ENCODE assay signal across 34 cellular contexts in genomic region chr6:13832778-13833177, GRCh38. TPM values are rescaled to one million over a fixed set of nuclear protein-coding genes. Genes with fewer than 3 reads are reported as not detected.
A peak's percentile ranks its signal among the peaks of the same experiment; 100 is the strongest.
DNase-seq lines count a peak whose midpoint lies in the region; ATAC-seq, FAIRE-seq and TF ChIP-seq lines count a peak whose summit lies in the region.
"Had no signal": no experiment of that assay in that cellular context is flagged by ENCODE, and none has a peak within 500 bp of the region (broad histone marks: within the 10 kb centered on the region; RNA-seq: fewer than 3 reads in every experiment).

No MANE protein-coding gene starts in this region.

- H2AFZ ChIP-seq in GM12878 (ENCODE audit: control insufficient read depth, low read depth, low read length) (peak overlapping the region; percentile 1), K562 (ENCODE audit: low read depth, low read length) (no peak overlapping the region)

- H3K4me2 ChIP-seq in GM12878 (ENCODE audit: control insufficient read depth, insufficient read depth): no peak overlapping the region
- H3K4me2 ChIP-seq in K562 (ENCODE audit: insufficient read depth, low read length): no peak overlapping the region
- H3K4me2 ChIP-seq: A549; BLaER1; BLaER1 treated with 17β-estradiol and CSF1 and Interleukin-3, amounts not matched to agents 10 nM and 100 nM had no signal

- H3K27ac Mint-ChIP-seq in dendritic cell treated with granulocyte-macrophage colony-stimulating factor and Interleukin-4, amounts not matched to agents 40 ng/mL and 50 ng/mL, for 4 days: peak overlapping the region; percentile 55
- H3K27ac Mint-ChIP-seq: B cell; CD14-positive monocyte; CD4-positive, alpha-beta memory T cell; CD4-positive, alpha-beta T cell; CD4-positive, CD25-positive, alpha-beta regulatory T cell; CD8-positive, alpha-beta memory T cell; CD8-positive, alpha-beta T cell had no signal

- no peak for DNase-seq in GM12878 (ENCODE audit: low read depth, low spot score)
- DNase-seq in K562 (ENCODE audit: extremely low read depth in 1 of 4, low spot score in 3 of 4): no peak
- DNase-seq in iPS-NIHi7 (ENCODE audit: extremely low spot score): no peak
- DNase-seq in stimulated activated CD4-positive, alpha-beta T cell treated with anti-CD3 and anti-CD28 coated beads, Interleukin-4, amount 100 ng/mL, for 24 hours: no peak
- DNase-seq: 8988T; ACHN; AML-193; BE2C; C1 segment of cervical spinal cord; Caco-2; Calu3; CD4-positive, alpha-beta memory T cell; CD4-positive, alpha-beta T cell; CD4-positive, CD25-positive, alpha-beta regulatory T cell; CD8-positive, alpha-beta memory T cell; CD8-positive, alpha-beta T cell; COR-L47; DMS 273 treated with DMSO at 0.1 percent for 48 hours; DMS153; DMS53; DMS79; DMS79 treated with DMSO at 0.1 percent for 48 hours; DND-41; EL had no signal

- SMC1A ChIA-PET in GM12878 (lab: Charles Lee; ENCODE audit: uncharacterized antibody, unreplicated experiment): no interaction called here

- TF ChIP-seq CTCF in GM12878 (IDR thresholded peaks at IDR 0.05 in 2 of 3, conservative IDR thresholded peaks at IDR 0.05 in 1 of 3; ENCODE audit: control insufficient read depth in 2 of 3, extremely low read depth in 1 of 3, insufficient read depth in 1 of 3, low read depth in 3 of 3, low read length in 3 of 3) (no peak), K562 (IDR thresholded peaks at IDR 0.05 in 2 of 3, conservative IDR thresholded peaks at IDR 0.05 in 1 of 3; ENCODE audit: insufficient read depth in 2 of 3, low read depth in 1 of 3, low read length in 3 of 3) (no peak)

- POLR2A ChIA-PET in GM12878 (lab: Charles Lee) (interaction anchor here (1.0 kb wide), 1 partner anchor 18 kb away, joined by 3 read pairs; the partner anchor contains the start of gene MCUR1), K562 (lab: Yijun Ruan, JAX) (interaction anchor here (1.0 to 1.2 kb wide), 2 partner anchors 19 to 23 kb away, joined by 3 to 4 read pairs; no protein-coding TSS in a partner anchor)

- H3K9me3 ChIP-seq in GM12878 (replicated peaks; ENCODE audit: control insufficient read depth, insufficient read depth, low read length) (peaks cover 4% of the 10 kb centered on the region; the same call in 2 of the 3 replicates), K562 (replicated peaks; ENCODE audit: control insufficient read depth, insufficient read depth, low read depth, low read length) (no peaks in the 10 kb centered on the region)
- H3K9me3 ChIP-seq: A549, BE2C had no signal

- TF ChIP-seq EP300 in GM12878 (IDR thresholded peaks at IDR 0.05; ENCODE audit: borderline replicate concordance in 1 of 2, control insufficient read depth in 1 of 2, low read depth in 2 of 2, low read length in 2 of 2) (no peak), K562 (IDR thresholded peaks at IDR 0.05; ENCODE audit: low read length) (no peak)

- peaks cover 22% of the 10 kb centered on the region for H3K9me3 Mint-ChIP-seq in dendritic cell treated with granulocyte-macrophage colony-stimulating factor and Interleukin-4, amounts not matched to agents 40 ng/mL and 50 ng/mL, for 4 days
- H3K9me3 Mint-ChIP-seq: CD4-positive, alpha-beta T cell had no signal

- peaks cover 59% of the 10 kb centered on the region for H3K4me1 Mint-ChIP-seq in dendritic cell treated with granulocyte-macrophage colony-stimulating factor and Interleukin-4, amounts not matched to agents 40 ng/mL and 50 ng/mL, for 4 days (ENCODE audit: low read depth)
- H3K4me1 Mint-ChIP-seq: CD8-positive, alpha-beta memory T cell had no signal

- H3K4me3 Mint-ChIP-seq in dendritic cell treated with granulocyte-macrophage colony-stimulating factor and Interleukin-4, amounts not matched to agents 40 ng/mL and 50 ng/mL, for 4 days: no peak overlapping the region
- H3K4me3 Mint-ChIP-seq: B cell; CD14-positive monocyte; CD4-positive, alpha-beta memory T cell; CD4-positive, alpha-beta T cell; CD8-positive, alpha-beta memory T cell; CD8-positive, alpha-beta T cell had no signal

- CTCF ChIA-PET in GM12878 (lab: Yijun Ruan, JAX): no interaction called here
- CTCF ChIA-PET in K562 (lab: Yijun Ruan, JAX; ENCODE audit: low intra/inter-chr PET ratio): no interaction called here

- H3K9me1 ChIP-seq in K562 (ENCODE audit: control insufficient read depth, insufficient read depth, low read length): no peaks in the 10 kb centered on the region

- no peak for TF ChIP-seq RAD21 in GM12878 (IDR thresholded peaks at IDR 0.05; ENCODE audit: insufficient read depth, low read depth, low read length)
- TF ChIP-seq RAD21 in K562 (CRISPR knock-in tag; conservative IDR thresholded peaks at IDR 0.05 in 1 of 2, IDR thresholded peaks at IDR 0.05 in 1 of 2): no peak

- H4K20me1 ChIP-seq in GM12878 (ENCODE audit: control insufficient read depth, insufficient read depth): no peaks in the 10 kb centered on the region
- H4K20me1 ChIP-seq in K562 (replicated peaks; ENCODE audit: control insufficient read depth, insufficient read depth, low read length): no peaks in the 10 kb centered on the region
- H4K20me1 ChIP-seq: BLaER1; BLaER1 treated with 17β-estradiol and CSF1 and Interleukin-3, amounts not matched to agents 10 nM and 100 nM had no signal

- peaks cover 1% of the 10 kb centered on the region for H3K27me3 Mint-ChIP-seq in dendritic cell treated with granulocyte-macrophage colony-stimulating factor and Interleukin-4, amounts not matched to agents 40 ng/mL and 50 ng/mL, for 4 days

- H3K27ac ChIP-seq in GM12878 (ENCODE audit: control insufficient read depth, insufficient read depth): no peak overlapping the region
- H3K27ac ChIP-seq in K562 (ENCODE audit: extremely low read depth, low read depth, low read length): no peak overlapping the region
- H3K27ac ChIP-seq: 22Rv1; A549; BLaER1; BLaER1 treated with 17β-estradiol and CSF1 and Interleukin-3, amounts not matched to agents 10 nM and 100 nM; C4-2B had no signal

- intact Hi-C loops in GM12878 (cut with micrococcal nuclease; ENCODE audit: unreplicated experiment): no loop called here
- intact Hi-C loops in K562 (cut with micrococcal nuclease): no loop called here
- intact Hi-C loops in dendritic cell treated with granulocyte-macrophage colony-stimulating factor and Interleukin-4, amounts not matched to agents 40 ng/mL and 50 ng/mL, for 4 days (cut with micrococcal nuclease): no loop called here

- RAD21 ChIA-PET in GM12878 (lab: Charles Lee; ENCODE audit: unreplicated experiment): interaction anchor here (1.5 kb wide), 1 partner anchor 18 kb away, joined by 4 read pairs; the partner anchor contains the start of gene MCUR1

- BruUV-seq in GM12878 (replicated peaks; lab: Mats Ljungman, UMichigan) (no TSS peak), K562 (replicated peaks; lab: Mats Ljungman, UMichigan) (no TSS peak)

- WGBS in GM12878 (ENCODE audit: insufficient coverage, insufficient replicate concordance, low lambda C conversion rate, missing lambda C conversion rate): 3% methylated on average over 1 of the region's 1 CpG
- WGBS in K562 (ENCODE audit: insufficient coverage, low coverage, missing lambda C conversion rate): 9% methylated on average over 1 of the region's 1 CpG

- no peak for ATAC-seq in GM12878
- ATAC-seq in K562: no peak
- ATAC-seq in GM21619 (IDR thresholded peaks at IDR 0.05; ENCODE audit: unreplicated experiment): no peak
- ATAC-seq: A549; CD8-positive, alpha-beta T cell had no signal

- H3K4me1 ChIP-seq in GM12878 (ENCODE audit: control insufficient read depth, insufficient read depth, low read length): peaks cover 3% of the 10 kb centered on the region; the same call in 1 of the 2 replicates
- H3K4me1 ChIP-seq in K562 (replicated peaks in 1 of 2; ENCODE audit: control insufficient read depth in 2 of 2, insufficient read depth in 2 of 2, low read length in 2 of 2): peaks cover 0 to 2% of the 10 kb centered on the region in 2 experiments; a peak in 1 of 5 replicates
- H3K4me1 ChIP-seq: A549, BE2C had no signal

- peaks cover 13% of the 10 kb centered on the region for H3K36me3 Mint-ChIP-seq in dendritic cell treated with granulocyte-macrophage colony-stimulating factor and Interleukin-4, amounts not matched to agents 40 ng/mL and 50 ng/mL, for 4 days (ENCODE audit: low read depth)
- H3K36me3 Mint-ChIP-seq: CD14-positive monocyte; CD4-positive, CD25-positive, alpha-beta regulatory T cell; CD8-positive, alpha-beta T cell had no signal

- FAIRE-seq in GM12878 (lab: Jason Lieb, UNC): no peak
- FAIRE-seq in K562 (lab: Jason Lieb, UNC): no peak
- FAIRE-seq: A549, D721Med had no signal

- no peak overlapping the region for H3K4me3 ChIP-seq in GM12878
- no peak overlapping the region for H3K4me3 ChIP-seq in K562
- H3K4me3 ChIP-seq: A549; BLaER1; BLaER1 treated with 17β-estradiol and CSF1 and Interleukin-3, amounts not matched to agents 10 nM and 100 nM had no signal

- in situ Hi-C loops in GM12878 (cut with MboI): no loop called here
- in situ Hi-C loops in K562 (cut with MboI): no loop called here

- H3K36me3 ChIP-seq in GM12878 (ENCODE audit: control insufficient read depth in 2 of 2, insufficient read depth in 2 of 2, low read length in 1 of 2) (no peaks in the 10 kb centered on the region), K562 (ENCODE audit: control insufficient read depth, insufficient read depth, low read length) (no peaks in the 10 kb centered on the region)
- H3K36me3 ChIP-seq: BE2C; BLaER1; BLaER1 treated with 17β-estradiol and CSF1 and Interleukin-3, amounts not matched to agents 10 nM and 100 nM had no signal

- H3K79me2 ChIP-seq in GM12878 (ENCODE audit: control insufficient read depth, insufficient read depth, low read length): no peaks in the 10 kb centered on the region
- H3K79me2 ChIP-seq in K562 (ENCODE audit: control insufficient read depth, insufficient read depth, low read length): no peaks in the 10 kb centered on the region

- no peak overlapping the region for H3K9ac ChIP-seq in GM12878 (ENCODE audit: control insufficient read depth, insufficient read depth, low read length)
- H3K9ac ChIP-seq in K562 (ENCODE audit: insufficient read depth in 1 of 2, low read depth in 2 of 2, low read length in 2 of 2): no peak overlapping the region
- H3K9ac ChIP-seq: BLaER1; BLaER1 treated with 17β-estradiol and CSF1 and Interleukin-3, amounts not matched to agents 10 nM and 100 nM had no signal

- TF ChIP-seq POLR2A in GM12878 (IDR thresholded peaks at IDR 0.05; ENCODE audit: low read depth, low read length) (no peak), K562 (conservative IDR thresholded peaks at IDR 0.05) (no peak)

- no peaks in the 10 kb centered on the region for H3K27me3 ChIP-seq in GM12878 (replicated peaks in 1 of 2; ENCODE audit: control insufficient read depth in 2 of 2, insufficient read depth in 2 of 2, low read length in 1 of 2)
- H3K27me3 ChIP-seq in K562 (ENCODE audit: control insufficient read depth in 2 of 2, insufficient read depth in 2 of 2, low read length in 2 of 2): no peaks in the 10 kb centered on the region
- H3K27me3 ChIP-seq: BE2C; BLaER1; BLaER1 treated with 17β-estradiol and CSF1 and Interleukin-3, amounts not matched to agents 10 nM and 100 nM had no signal

RNA-seq across cellular contexts. Expression of gene MCUR1, which starts 18.4 kb away (rescaled TPM):
- total RNA-seq in GM12878 (2013; cell fraction: nucleolus; rRNA removed): 8.3 and 8.8 TPM in 2 replicates
- 16.8 and 18.1 TPM in 2 replicates for total RNA-seq in GM12878 (2014; rRNA removed)
- 24.2 and 26.7 TPM in 2 replicates for total RNA-seq in GM12878 (2014; rRNA removed; fragmentation: Illumina TruSeq; extraction: Trizol)
- 31.7 and 34.9 TPM in 2 replicates for total RNA-seq in GM12878 (2021)
- polyA plus RNA-seq in GM12878 (2011; ENCODE audit: low read depth): 4.1 TPM
- polyA plus RNA-seq in GM12878 (2011; rRNA removed): 12.0 and 20.5 TPM in 2 replicates
- polyA plus RNA-seq in GM12878 (2011; cell fraction: cytosol; rRNA removed): 6.6 and 7.1 TPM in 2 replicates
- polyA plus RNA-seq in GM12878 (2011; cell fraction: nucleus; rRNA removed): 2.9 and 4.6 TPM in 2 replicates
- 8.2 and 11.2 TPM in 2 replicates for polyA plus RNA-seq in GM12878 (2012)
- polyA plus RNA-seq in GM12878 (2014; fragmentation: Illumina TruSeq; extraction: Trizol): 19.7 and 22.2 TPM in 2 replicates
- polyA plus RNA-seq in GM12878 (2014; fragmentation: Nextera tagmentation; extraction: Ambion mirVana): 1 to 10 TPM; 4.4 to 9.4 TPM
- 14.4 and 17.2 TPM in 2 replicates for polyA plus RNA-seq in GM12878 (2014; rRNA removed)
- 10 to 100 TPM; 36.1 to 43.9 TPM for polyA plus RNA-seq in GM12878 (2016; fragmentation: Nextera tagmentation; extraction: Ambion mirVana)
- polyA minus RNA-seq in GM12878 (2011; rRNA and poly(A)+ RNA removed): 6.0 and 7.6 TPM in 2 replicates
- polyA minus RNA-seq in GM12878 (2011; cell fraction: cytosol; rRNA and poly(A)+ RNA removed): 3.1 and 3.6 TPM in 2 replicates
- polyA minus RNA-seq in GM12878 (2011; cell fraction: nucleus; rRNA and poly(A)+ RNA removed): 2.7 and 6.8 TPM in 2 replicates
- total RNA-seq in K562 (2011; cell fraction: chromatin; rRNA removed; ENCODE audit: low replicate concordance): 9.3 and 14.6 TPM in 2 replicates
- total RNA-seq in K562 (2011; cell fraction: nucleolus; rRNA removed): 7.3 and 8.6 TPM in 2 replicates
- 14.8 and 27.5 TPM in 2 replicates for total RNA-seq in K562 (2011; cell fraction: nucleoplasm; rRNA removed)
- total RNA-seq in K562 (2014; rRNA removed): 42.2 and 42.5 TPM in 2 replicates
- total RNA-seq in K562 (2014; rRNA removed; fragmentation: Illumina TruSeq; extraction: Trizol): 46.8 and 52.6 TPM in 2 replicates
- total RNA-seq in K562 (2015; rRNA removed; fragmentation: Illumina TruSeq; extraction: Trizol): 52.9 and 55.5 TPM in 2 replicates
- total RNA-seq in K562 (2021): 60.2 and 62.6 TPM in 2 replicates
- polyA plus RNA-seq in K562 (2011; rRNA removed): 20.5 and 27.9 TPM in 2 replicates
- 17.9 and 19.6 TPM in 2 replicates for polyA plus RNA-seq in K562 (2011; cell fraction: cytosol; rRNA removed)
- 5.9 and 6.6 TPM in 2 replicates for polyA plus RNA-seq in K562 (2011; cell fraction: nucleus; rRNA removed)
- polyA plus RNA-seq in K562 (2012): 27.9 and 32.3 TPM in 2 replicates
- polyA plus RNA-seq in K562 (2014; fragmentation: Illumina TruSeq; extraction: Trizol): 28.8 and 34.6 TPM in 2 replicates
- 1 to 10 TPM; 5.1 to 7.7 TPM for polyA plus RNA-seq in K562 (2014; fragmentation: Nextera tagmentation; extraction: Ambion mirVana)
- polyA plus RNA-seq in K562 (2014; rRNA removed): 35.4 and 41.4 TPM in 2 replicates
- 22.3 and 25.4 TPM in 2 replicates for polyA minus RNA-seq in K562 (2011; rRNA and poly(A)+ RNA removed)
- polyA minus RNA-seq in K562 (2011; cell fraction: cytosol; rRNA and poly(A)+ RNA removed): 12.9 and 13.6 TPM in 2 replicates
- polyA minus RNA-seq in K562 (2011; cell fraction: nucleus; rRNA and poly(A)+ RNA removed): 5.7 and 7.9 TPM in 2 replicates

Comparison
In these comparisons a context has a peak if more than half of its experiments do, and no peak if none do; other contexts are left out.
1. Of the 99 proteins assayed by ChIP-seq in both K562 and GM12878: peak only in K562: none; only in GM12878: CREM, JUNB, MEF2A and NFIC; in both: none; in neither: 95.